In the genomic region with DNA sequence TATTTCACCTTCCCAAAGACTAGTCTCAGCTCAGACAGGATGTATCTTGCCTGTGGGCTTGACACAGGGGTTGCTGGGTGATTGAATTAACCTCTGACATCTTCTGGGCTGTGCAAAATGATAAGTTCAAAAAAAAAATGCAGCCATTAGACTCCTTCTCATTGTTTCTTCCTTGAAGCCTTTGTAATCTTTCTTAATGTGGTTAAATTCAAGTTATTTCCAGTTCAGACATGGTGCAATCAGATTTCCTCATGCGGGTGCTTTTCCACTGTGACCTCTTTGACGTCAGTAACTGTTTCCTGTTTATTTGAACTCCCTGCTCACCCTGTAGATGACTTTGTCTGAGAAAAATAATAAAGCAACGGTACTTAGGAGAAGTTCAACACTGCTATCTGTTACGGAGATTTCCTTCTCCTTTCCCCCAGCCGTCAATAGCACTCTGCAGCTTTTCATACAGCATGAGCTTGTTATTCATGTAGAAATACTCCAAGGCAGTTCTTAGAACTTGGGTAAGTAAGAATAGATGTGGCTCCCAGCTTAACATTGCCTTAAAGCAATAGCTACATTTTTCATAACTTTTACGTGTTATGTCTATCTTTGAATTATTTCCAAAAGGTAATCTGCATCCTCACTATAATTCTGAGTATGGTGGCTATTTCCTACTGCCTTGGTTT, we compare ENCODE assay signal across 8 cellular contexts.
DNase-seq lines count a peak whose midpoint lies in the region; ATAC-seq lines count a peak whose summit lies in the region.

No MANE protein-coding gene starts in this region.

- peak; percentile 33 for ATAC-seq in GM18909 (IDR thresholded peaks at IDR 0.05; ENCODE audit: poor library complexity, unreplicated experiment)
- no peak for ATAC-seq in HG02870 (IDR thresholded peaks at IDR 0.05; ENCODE audit: unreplicated experiment)
- ATAC-seq in HG03095 (IDR thresholded peaks at IDR 0.05; ENCODE audit: unreplicated experiment): no peak

- DNase-seq in SHP77 treated with DMSO at 0.1 percent for 48 hours (lab: John Stamatoyannopoulos, UW) (peak; percentile 41), amniotic epithelial cell (ENCODE audit: low read depth) (peak; percentile 100), iris pigment epithelial cell (ENCODE audit: low read depth) (peak; percentile 99), NCI-H146 treated with DMSO at 0.1 percent for 48 hours (lab: John Stamatoyannopoulos, UW; ENCODE audit: unreplicated experiment) (no peak)
- peak in 2 of 3 donors; percentile 27 to 56 for DNase-seq in stimulated activated CD4-positive, alpha-beta T cell treated with anti-CD3 and anti-CD28 coated beads, TNF-alpha, amount 100 ng/mL, for 1 hour (ENCODE audit: low read depth in 3 of 3, low spot score in 1 of 3)
